In the genomic region with DNA sequence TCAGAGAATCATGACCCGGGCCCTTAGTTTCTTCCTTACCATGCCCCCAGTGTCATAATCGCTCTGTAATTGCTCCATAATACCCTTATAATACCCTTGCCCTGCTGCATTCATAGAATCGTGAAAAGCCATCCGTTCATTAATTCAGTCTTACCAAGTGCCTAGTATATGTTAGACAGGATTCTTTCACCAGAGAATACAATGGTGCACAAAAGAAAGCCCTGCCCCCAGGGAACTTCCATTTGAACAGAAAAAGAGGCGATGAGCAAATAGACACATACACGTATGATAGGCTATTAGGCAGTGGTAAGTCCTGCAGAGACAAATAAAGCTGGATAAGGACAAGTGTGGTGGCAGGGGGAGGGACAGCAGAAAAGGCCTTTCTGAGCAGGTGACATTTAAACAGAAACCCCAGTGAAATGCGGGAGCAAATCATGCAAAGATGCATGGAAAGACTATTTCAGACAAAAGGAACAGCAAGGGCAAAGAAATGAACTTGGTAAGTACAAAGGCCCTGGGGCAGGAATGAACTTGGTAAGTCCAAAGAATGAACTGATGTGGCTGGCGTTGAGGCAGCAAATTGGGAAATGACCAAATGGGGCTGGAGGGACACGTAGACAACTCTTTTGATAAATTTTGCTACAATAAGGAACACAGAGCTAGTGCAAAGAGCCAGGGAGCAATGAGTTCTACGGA, we compare ENCODE assay signal across 22 cellular contexts.
A peak's percentile ranks its signal among the peaks of the same experiment; 100 is the strongest.
DNase-seq lines count a peak whose midpoint lies in the region; ATAC-seq and TF ChIP-seq lines count a peak whose summit lies in the region.
"Had no signal": no experiment of that assay in that cellular context is flagged by ENCODE, and none has a peak within 500 bp of the region (broad histone marks: within the 10 kb centered on the region; RNA-seq: fewer than 3 reads in every experiment).

No MANE protein-coding gene starts in this region.

- no peak overlapping the region for H2BK20ac ChIP-seq in H9 (ENCODE audit: low read depth, low read length, poor library complexity, severe bottlenecking)

- H3F3A ChIP-seq in neural progenitor cell (ENCODE audit: low read depth) (peaks cover 12% of the 10 kb centered on the region), PC-9 (ENCODE audit: insufficient read depth, low read depth) (peaks cover 5% of the 10 kb centered on the region)

- no peaks in the 10 kb centered on the region for H3K9me2 ChIP-seq in PC-9 (ENCODE audit: insufficient read depth)

- CTCF ChIA-PET in WTC11 (lab: Charles Lee) (no interaction called here), PC-9 (lab: Charles Lee) (no interaction called here)
- CTCF ChIA-PET in activated CD8-positive, alpha-beta memory T cell treated with anti-CD3 and anti-CD28 coated beads, Interleukin-2, amount 10 ng/mL, durations not matched to agents 7 days and 5 days (lab: Charles Lee): interaction anchor here (0.9 kb wide), 1 partner anchor 37 kb away, joined by 3 read pairs; no protein-coding TSS in a partner anchor

- H3K9me3 ChIP-seq in H9 (ENCODE audit: control insufficient read depth, low read depth, low read length) (no peaks in the 10 kb centered on the region), HUES48 (ENCODE audit: control insufficient read depth, insufficient read depth, low read length) (no peaks in the 10 kb centered on the region), neural progenitor cell (ENCODE audit: low read depth) (no peaks in the 10 kb centered on the region), heart right ventricle (no peaks in the 10 kb centered on the region), PC-9 (ENCODE audit: insufficient read depth, low read depth) (no peaks in the 10 kb centered on the region)
- H3K9me3 ChIP-seq: BE2C had no signal

- DNase-seq in H9: no peak
- DNase-seq in WTC11 (ENCODE audit: low spot score): no peak
- no peak for DNase-seq in neural progenitor cell (ENCODE audit: low spot score)
- DNase-seq in activated CD8-positive, alpha-beta memory T cell treated with anti-CD3 and anti-CD28 coated beads, Interleukin-2, amount 10 ng/mL, durations not matched to agents 7 days and 5 days: no peak
- DNase-seq in heart right ventricle: no peak
- no peak for DNase-seq in left cardiac atrium
- no peak for DNase-seq in PC-9
- DNase-seq: ACHN; BE2C; C1 segment of cervical spinal cord; CD4-positive, CD25-positive, alpha-beta regulatory T cell; CD8-positive, alpha-beta memory T cell; COR-L47; DMS 273 treated with DMSO at 0.1 percent for 48 hours; DMS53; DND-41; GOT3; HCEC 1CT; HFFc6 had no signal

- no peak overlapping the region for H3T11ph ChIP-seq in H9 (ENCODE audit: low read length)

- no peaks in the 10 kb centered on the region for H3K36me3 ChIP-seq in HUES48 (ENCODE audit: control insufficient read depth, insufficient read depth, low read length)
- H3K36me3 ChIP-seq in neural progenitor cell: no peaks in the 10 kb centered on the region
- no peaks in the 10 kb centered on the region for H3K36me3 ChIP-seq in heart right ventricle
- H3K36me3 ChIP-seq in PC-9 (ENCODE audit: low read depth): no peaks in the 10 kb centered on the region
- H3K36me3 ChIP-seq: BE2C had no signal

- H3K23ac ChIP-seq in H9 (ENCODE audit: insufficient read length, low read depth, low read length): no peak overlapping the region

- H3K4me1 Mint-ChIP-seq in H9: peaks cover 21 to 23% of the 10 kb centered on the region in 2 experiments
- H3K4me1 Mint-ChIP-seq in WTC11: peaks cover 14% of the 10 kb centered on the region
- H3K4me1 Mint-ChIP-seq in neural progenitor cell: peaks cover 19% of the 10 kb centered on the region
- H3K4me1 Mint-ChIP-seq in activated CD8-positive, alpha-beta memory T cell treated with anti-CD3 and anti-CD28 coated beads, Interleukin-2, amount 10 ng/mL, durations not matched to agents 7 days and 5 days: no peaks in the 10 kb centered on the region
- H3K4me1 Mint-ChIP-seq: CD4-positive, CD25-positive, alpha-beta regulatory T cell; CD8-positive, alpha-beta memory T cell had no signal

- H3K9me3 Mint-ChIP-seq in H9 (no peaks in the 10 kb centered on the region), WTC11 (no peaks in the 10 kb centered on the region), neural progenitor cell (peaks cover 5% of the 10 kb centered on the region)
- H3K9me3 Mint-ChIP-seq in activated CD8-positive, alpha-beta memory T cell treated with anti-CD3 and anti-CD28 coated beads, Interleukin-2, amount 10 ng/mL, durations not matched to agents 7 days and 5 days (ENCODE audit: low read depth): no peaks in the 10 kb centered on the region
- H3K9me3 Mint-ChIP-seq: CD4-positive, CD25-positive, alpha-beta regulatory T cell; HFFc6 had no signal

- POLR2A ChIA-PET in WTC11 (lab: Charles Lee): interaction anchor here (1.0 kb wide), 1 partner anchor 40 kb away, joined by 3 read pairs; no protein-coding TSS in a partner anchor
- POLR2A ChIA-PET in PC-9 (lab: Charles Lee; ENCODE audit: unreplicated experiment): interaction anchor here (0.7 kb wide), 1 partner anchor 15 kb away, joined by 21 read pairs; no protein-coding TSS in a partner anchor

- H3K27ac Mint-ChIP-seq in H9 (peak overlapping the region; percentile 95 to 97 (median 95); a peak in 6 of 7 replicates), WTC11 (no peak overlapping the region), neural progenitor cell (peak overlapping the region; percentile 77)
- H3K27ac Mint-ChIP-seq in activated CD8-positive, alpha-beta memory T cell treated with anti-CD3 and anti-CD28 coated beads, Interleukin-2, amount 10 ng/mL, durations not matched to agents 7 days and 5 days: no peak overlapping the region
- H3K27ac Mint-ChIP-seq: CD8-positive, alpha-beta memory T cell; HFFc6 had no signal

- no peak overlapping the region for H3K27ac ChIP-seq in H9 (ENCODE audit: insufficient read length, low read depth, low read length)
- H3K27ac ChIP-seq in HUES48 (ENCODE audit: low read depth, low read length): peak overlapping the region; percentile 86
- H3K27ac ChIP-seq in neural progenitor cell: no peak overlapping the region
- H3K27ac ChIP-seq in heart right ventricle: no peak overlapping the region
- H3K27ac ChIP-seq in PC-9: no peak overlapping the region
- H3K27ac ChIP-seq: HL-60, KMS-11 had no signal

- H2AFZ ChIP-seq in H9 (ENCODE audit: low read length) (no peak overlapping the region), neural progenitor cell (replicated peaks) (peak overlapping the region; percentile 53), PC-9 (no peak overlapping the region)

- intact Hi-C loops in heart right ventricle (cut with DNase I) (no loop called here), left cardiac atrium (cut with DNase I) (no loop called here), PC-9 (cut with micrococcal nuclease; ENCODE audit: unreplicated experiment) (no loop called here)

- BruUV-seq in PC-9 (replicated peaks; lab: Mats Ljungman, UMichigan): no TSS peak

- no peak overlapping the region for H2AK5ac ChIP-seq in H9 (ENCODE audit: insufficient read length, low read length)

- no peak overlapping the region for H4K5ac ChIP-seq in H9 (ENCODE audit: insufficient read length, low read depth, low read length)

- H3K4me1 ChIP-seq in H9 (ENCODE audit: insufficient read depth, low read length) (no peaks in the 10 kb centered on the region; the same call in 1 of the 2 replicates), HUES48 (ENCODE audit: control insufficient read depth, insufficient read depth, low read length) (peaks cover 12% of the 10 kb centered on the region; the same call in 1 of the 2 replicates), neural progenitor cell (peaks cover 6% of the 10 kb centered on the region), heart right ventricle (no peaks in the 10 kb centered on the region), PC-9 (replicated peaks; ENCODE audit: insufficient read depth) (no peaks in the 10 kb centered on the region)
- H3K4me1 ChIP-seq: BE2C had no signal

- H4K20me1 ChIP-seq in H9 (ENCODE audit: control insufficient read depth, insufficient read depth, insufficient read length) (no peaks in the 10 kb centered on the region), neural progenitor cell (ENCODE audit: low read depth) (no peaks in the 10 kb centered on the region), PC-9 (ENCODE audit: insufficient read depth) (no peaks in the 10 kb centered on the region)

- no peak overlapping the region for H3K4ac ChIP-seq in H9 (ENCODE audit: low read depth, low read length)

- H3K79me2 ChIP-seq in H9 (ENCODE audit: insufficient read depth, low read length): no peaks in the 10 kb centered on the region
- H3K79me2 ChIP-seq in neural progenitor cell (ENCODE audit: low read depth): no peaks in the 10 kb centered on the region
- H3K79me2 ChIP-seq in PC-9 (ENCODE audit: low read depth): no peaks in the 10 kb centered on the region

- peaks cover 8% of the 10 kb centered on the region for H3K27me3 Mint-ChIP-seq in H9 (ENCODE audit: low read depth)
- peaks cover 6% of the 10 kb centered on the region; the same call in 1 of the 2 replicates for H3K27me3 Mint-ChIP-seq in WTC11 (ENCODE audit: low read depth)
- peaks cover 19% of the 10 kb centered on the region for H3K27me3 Mint-ChIP-seq in neural progenitor cell (ENCODE audit: insufficient read depth, low read depth)
- peaks cover 45% of the 10 kb centered on the region for H3K27me3 Mint-ChIP-seq in activated CD8-positive, alpha-beta memory T cell treated with anti-CD3 and anti-CD28 coated beads, Interleukin-2, amount 10 ng/mL, durations not matched to agents 7 days and 5 days

- H2BK5ac ChIP-seq in H9 (ENCODE audit: insufficient read length, low read length): no peak overlapping the region

- H3K9ac ChIP-seq in H9 (ENCODE audit: extremely low read depth, insufficient read length, low read length) (no peak overlapping the region), HUES48 (ENCODE audit: low read depth, low read length) (no peak overlapping the region), neural progenitor cell (no peak overlapping the region)
- H3K9ac ChIP-seq: KMS-11 had no signal

- H3K27me3 ChIP-seq in H9 (ENCODE audit: insufficient read depth, low read length) (no peaks in the 10 kb centered on the region), HUES48 (ENCODE audit: control insufficient read depth, insufficient read depth, low read length) (no peaks in the 10 kb centered on the region), neural progenitor cell (no peaks in the 10 kb centered on the region), heart right ventricle (peaks cover 0 to 24% (median 10%) of the 10 kb centered on the region in 7 donors), PC-9 (ENCODE audit: insufficient read depth, low read depth) (no peaks in the 10 kb centered on the region)
- H3K27me3 ChIP-seq: BE2C had no signal

- no peak overlapping the region for H3K18ac ChIP-seq in H9 (ENCODE audit: insufficient read length, low read depth, low read length)

- H3K4me2 ChIP-seq in H9 (ENCODE audit: insufficient read depth, insufficient read length, low read length) (no peak overlapping the region), neural progenitor cell (no peak overlapping the region), PC-9 (no peak overlapping the region)
- H3K4me2 ChIP-seq: KMS-11 had no signal

- H4K91ac ChIP-seq in H9 (ENCODE audit: insufficient read length, low read depth, low read length): no peak overlapping the region

- H2BK120ac ChIP-seq in H9 (ENCODE audit: low read depth, low read length, poor library complexity, severe bottlenecking): no peak overlapping the region

- no peak overlapping the region for H2BK12ac ChIP-seq in H9 (ENCODE audit: insufficient read length, low read depth, low read length)

- H3K14ac ChIP-seq in H9 (ENCODE audit: insufficient read depth, low read length): no peak overlapping the region

- TF ChIP-seq CTCF in H9 (conservative IDR thresholded peaks at IDR 0.05): no peak
- TF ChIP-seq CTCF in WTC11 (IDR thresholded peaks at IDR 0.05): no peak
- no peak for TF ChIP-seq CTCF in neural progenitor cell (IDR thresholded peaks at IDR 0.05)
- TF ChIP-seq CTCF in heart right ventricle (IDR thresholded peaks at IDR 0.05): no peak
- no peak for TF ChIP-seq CTCF in PC-9 (conservative IDR thresholded peaks at IDR 0.05)

- no peak overlapping the region for H3K4me3 Mint-ChIP-seq in H9
- no peak overlapping the region for H3K4me3 Mint-ChIP-seq in WTC11
- no peak overlapping the region for H3K4me3 Mint-ChIP-seq in neural progenitor cell
- H3K4me3 Mint-ChIP-seq in activated CD8-positive, alpha-beta memory T cell treated with anti-CD3 and anti-CD28 coated beads, Interleukin-2, amount 10 ng/mL, durations not matched to agents 7 days and 5 days: no peak overlapping the region
- H3K4me3 Mint-ChIP-seq: CD4-positive, CD25-positive, alpha-beta regulatory T cell; CD8-positive, alpha-beta memory T cell; HFFc6 had no signal

- no peak overlapping the region for H3K56ac ChIP-seq in H9 (ENCODE audit: insufficient read length, low read depth, low read length)

- H3K79me1 ChIP-seq in H9 (ENCODE audit: insufficient read depth, low read depth, low read length, poor library complexity, severe bottlenecking): no peaks in the 10 kb centered on the region

- H3K23me2 ChIP-seq in H9 (ENCODE audit: insufficient read length, low read depth, low read length, poor library complexity, severe bottlenecking): no peaks in the 10 kb centered on the region

- H4K8ac ChIP-seq in H9 (replicated peaks; ENCODE audit: insufficient read length, low read depth, low read length): no peak overlapping the region

- H3K36me3 Mint-ChIP-seq in H9 (ENCODE audit: insufficient read depth in 1 of 3, low read depth in 3 of 3) (no peaks in the 10 kb centered on the region; a peak in 1 of 7 replicates), WTC11 (no peaks in the 10 kb centered on the region), neural progenitor cell (no peaks in the 10 kb centered on the region)
- no peaks in the 10 kb centered on the region for H3K36me3 Mint-ChIP-seq in activated CD8-positive, alpha-beta memory T cell treated with anti-CD3 and anti-CD28 coated beads, Interleukin-2, amount 10 ng/mL, durations not matched to agents 7 days and 5 days
- H3K36me3 Mint-ChIP-seq: CD4-positive, CD25-positive, alpha-beta regulatory T cell had no signal

- no peak overlapping the region for H3K4me3 ChIP-seq in HUES48 (ENCODE audit: low read depth, low read length)
- no peak overlapping the region for H3K4me3 ChIP-seq in neural progenitor cell
- no peak overlapping the region for H3K4me3 ChIP-seq in heart right ventricle
- H3K4me3 ChIP-seq in PC-9: no peak overlapping the region

- no peak overlapping the region for H2BK15ac ChIP-seq in H9 (ENCODE audit: low read depth, low read length)

- no CpG with 5 or more reads among the region's 10 CpGs for WGBS in H9 (ENCODE audit: extremely low coverage, insufficient read length, low lambda C conversion rate)
- WGBS in heart right ventricle, 2 donors: 82 to 85% methylated on average over 10 of the region's 10 CpGs

- ATAC-seq in WTC11: no peak
- no peak for ATAC-seq in activated CD8-positive, alpha-beta memory T cell treated with anti-CD3 and anti-CD28 coated beads, Interleukin-2, amount 10 ng/mL, durations not matched to agents 7 days and 5 days
- ATAC-seq in heart right ventricle: no peak
- ATAC-seq in left cardiac atrium: no peak

Comparison
In these comparisons a context has a peak if more than half of its experiments do, and no peak if none do; other contexts are left out.
1. H3K27ac Mint-ChIP-seq: peak in H9 (3 of 3) and neural progenitor cell (single experiment); none in WTC11 (single experiment) and activated CD8-positive, alpha-beta memory T cell treated with anti-CD3 and anti-CD28 coated beads, Interleukin-2, amount 10 ng/mL, durations not matched to agents 7 days and 5 days (single experiment).